ENCODE assay signal across 11 cellular contexts in genomic region chr11:32099516-32099915, GRCh38. TPM values are rescaled to one million over a fixed set of nuclear protein-coding genes. Genes with fewer than 3 reads are reported as not detected.
DNase-seq lines count a peak whose midpoint lies in the region; ATAC-seq and TF ChIP-seq lines count a peak whose summit lies in the region.
"Had no signal": no experiment of that assay in that cellular context is flagged by ENCODE, and none has a peak within 500 bp of the region (broad histone marks: within the 10 kb centered on the region; RNA-seq: fewer than 3 reads in every experiment).

No MANE protein-coding gene starts in this region.

- in situ Hi-C loops in G401 (cut with HindIII; ENCODE audit: low sequenced_read_pairs), result no loop called here

- H3K27me3 Mint-ChIP-seq in nephron (ENCODE audit: low read depth), result no peaks in the 10 kb centered on the region
- H3K27me3 Mint-ChIP-seq: CD4-positive, alpha-beta memory T cell had no signal

- H3K4me1 Mint-ChIP-seq in nephron, result peaks cover 52% of the 10 kb centered on the region

- no peak for ATAC-seq in Right ventricle myocardium superior (ENCODE audit: poor library complexity)

- H3K27ac Mint-ChIP-seq in nephron, result peak overlapping the region in 2 of 3 experiments; percentile 60 to 64

- TF ChIP-seq CTCF in nephron (IDR thresholded peaks at IDR 0.05; ENCODE audit: unreplicated experiment in 3 of 3), result no peak

- peaks cover 84% of the 10 kb centered on the region for H3K36me3 Mint-ChIP-seq in nephron (ENCODE audit: low read depth)

- DNase-seq in G401 (ENCODE audit: low spot score), result peak; percentile 93
- DNase-seq in NCI-H2171 (lab: John Stamatoyannopoulos, UW), result peak; percentile 21
- DNase-seq in cerebellar cortex (ENCODE audit: low spot score), result peak; percentile 93
- no peak for DNase-seq in iPS-NIHi7 (ENCODE audit: extremely low spot score)
- DNase-seq in NCI-H146 (lab: John Stamatoyannopoulos, UW), result no peak
- no peak for DNase-seq in Right ventricle myocardium superior
- DNase-seq: BE2C; CD4-positive, alpha-beta memory T cell; DND-41; GF-D8 had no signal

- peak overlapping the region in 1 of 3 experiments; percentile 7 for H3K4me3 Mint-ChIP-seq in nephron

- H3K9me3 Mint-ChIP-seq in nephron, result no peaks in the 10 kb centered on the region
- H3K9me3 Mint-ChIP-seq: CD4-positive, alpha-beta memory T cell had no signal

- intact Hi-C loops in Right ventricle myocardium superior (cut with DNase I), result no loop called here

RNA-seq across cellular contexts. Expression of gene RCN1, which starts 8.6 kb away (rescaled TPM):
- total RNA-seq in G401 (2014; rRNA removed; shearing (Covaris generic)), result 70.3 and 84.5 TPM in 2 replicates
- total RNA-seq in Right ventricle myocardium superior, result 26.6 TPM

Comparison
In these comparisons a context has a peak if more than half of its experiments do, and no peak if none do; other contexts are left out.
1. DNase-seq: peak in G401 (single experiment), NCI-H2171 (single experiment) and cerebellar cortex (single experiment); none in iPS-NIHi7 (single experiment), NCI-H146 (single experiment) and Right ventricle myocardium superior (single experiment).